In genomic region chr11:47908198-47908597, GRCh38 we compare ENCODE assay signal across 14 cellular contexts.
DNase-seq lines count a peak whose midpoint lies in the region; ATAC-seq and TF ChIP-seq lines count a peak whose summit lies in the region.
"Had no signal": no experiment of that assay in that cellular context is flagged by ENCODE, and none has a peak within 500 bp of the region (broad histone marks: within the 10 kb centered on the region; RNA-seq: fewer than 3 reads in every experiment).

No MANE protein-coding gene starts in this region.

- no peaks in the 10 kb centered on the region for H3K79me2 ChIP-seq in OCI-LY7 (ENCODE audit: insufficient read depth, low read depth, low read length)

- intact Hi-C loops in left cardiac atrium (cut with DNase I): no loop called here
- intact Hi-C loops in left ventricle myocardium inferior (cut with micrococcal nuclease): no loop called here
- intact Hi-C loops in OCI-LY7 (cut with micrococcal nuclease; ENCODE audit: unreplicated experiment): no loop called here
- intact Hi-C loops in upper lobe of right lung (cut with DNase I): no loop called here

- H3K4me1 ChIP-seq in left ventricle myocardium inferior: no peaks in the 10 kb centered on the region
- H3K4me1 ChIP-seq in OCI-LY7 (ENCODE audit: insufficient read depth, low read length, poor library complexity, severe bottlenecking): peaks cover 15% of the 10 kb centered on the region
- H3K4me1 ChIP-seq in upper lobe of right lung: peaks cover 16% of the 10 kb centered on the region

- 0 out of 2 replicates have a peak overlapping the region, but pooled peaks have one; percentile 15 for H3K4me2 ChIP-seq in OCI-LY7 (ENCODE audit: low read length)

- H3K9me2 ChIP-seq in OCI-LY7 (ENCODE audit: insufficient read depth, low read length): no peaks in the 10 kb centered on the region

- CTCF ChIA-PET in OCI-LY7 (lab: Charles Lee; ENCODE audit: unreplicated experiment): no interaction called here

- H3K9me3 ChIP-seq in left ventricle myocardium inferior (replicated peaks) (no peaks in the 10 kb centered on the region), OCI-LY7 (ENCODE audit: low read length) (no peaks in the 10 kb centered on the region), upper lobe of right lung (no peaks in the 10 kb centered on the region)

- H3K27me3 ChIP-seq in left ventricle myocardium inferior (ENCODE audit: low read depth): no peaks in the 10 kb centered on the region
- H3K27me3 ChIP-seq in upper lobe of right lung: no peaks in the 10 kb centered on the region

- no peak overlapping the region for H2AFZ ChIP-seq in OCI-LY7 (ENCODE audit: low read length)

- POLR2A ChIA-PET in OCI-LY7 (lab: Charles Lee): interaction anchor here (0.6 to 1.9 kb wide), 5 partner anchors 10 to 138 kb away, joined by 3 to 21 read pairs (median 3); no protein-coding TSS in a partner anchor

- TF ChIP-seq CTCF in left ventricle myocardium inferior (IDR thresholded peaks at IDR 0.05; ENCODE audit: borderline replicate concordance) (no peak), OCI-LY7 (conservative IDR thresholded peaks at IDR 0.05; ENCODE audit: low read length) (no peak), fibroblast of villous mesenchyme (IDR thresholded peaks at IDR 0.05; ENCODE audit: insufficient read depth, low read depth, low read length) (no peak), upper lobe of right lung (IDR thresholded peaks at IDR 0.05) (no peak)

- no peaks in the 10 kb centered on the region for H3K36me3 ChIP-seq in left ventricle myocardium inferior
- no peaks in the 10 kb centered on the region for H3K36me3 ChIP-seq in OCI-LY7 (ENCODE audit: insufficient read depth, low read length)
- no peaks in the 10 kb centered on the region for H3K36me3 ChIP-seq in upper lobe of right lung

- H3K27ac ChIP-seq in left ventricle myocardium inferior (replicated peaks): no peak overlapping the region
- no peak overlapping the region for H3K27ac ChIP-seq in OCI-LY7 (ENCODE audit: low read depth, low read length, poor library complexity, severe bottlenecking)
- H3K27ac ChIP-seq in upper lobe of right lung: peak overlapping the region; percentile 47

- H3K4me3 ChIP-seq in left ventricle myocardium inferior: no peak overlapping the region
- no peak overlapping the region for H3K4me3 ChIP-seq in OCI-LY7 (ENCODE audit: low read depth, low read length, poor library complexity, severe bottlenecking)
- H3K4me3 ChIP-seq in fibroblast of villous mesenchyme (ENCODE audit: low read depth, low read length): no peak overlapping the region
- peak overlapping the region; percentile 0 for H3K4me3 ChIP-seq in upper lobe of right lung

- H4K20me1 ChIP-seq in OCI-LY7 (ENCODE audit: insufficient read depth, low read length): no peaks in the 10 kb centered on the region

- no peak for DNase-seq in left cardiac atrium
- no peak for DNase-seq in left ventricle myocardium inferior
- DNase-seq in OCI-LY7 (ENCODE audit: low spot score): no peak
- peak; percentile 88 for DNase-seq in fibroblast of villous mesenchyme (ENCODE audit: low read depth)
- no peak for DNase-seq in upper lobe of right lung
- no peak for DNase-seq in SHP77 (lab: John Stamatoyannopoulos, UW)
- no peak for DNase-seq in DMS 273 treated with DMSO at 0.1 percent for 48 hours (lab: John Stamatoyannopoulos, UW)
- no peak for DNase-seq in GM03348 (ENCODE audit: low spot score)
- DNase-seq: activated CD4-positive, alpha-beta T cell treated with anti-CD3 and anti-CD28 coated beads, Interleukin-2, amount 10 ng/mL, durations not matched to agents 24 days and 14 days; activated effector memory CD4-positive, alpha-beta T cell treated with Interleukin-2 at 50 U/mL for 16 hours; head of caudate nucleus; NCI-H1436; NCI-H748 treated with DMSO at 0.1 percent for 48 hours had no signal

- no TSS peak for BruUV-seq in OCI-LY7 (replicated peaks; lab: Mats Ljungman, UMichigan)

- ATAC-seq in left cardiac atrium (peak; percentile 66 to 85), upper lobe of right lung (peak; percentile 82)
- ATAC-seq: left lobe of liver had no signal
